ENCODE assay signal across 9 cellular contexts in the genomic region with DNA sequence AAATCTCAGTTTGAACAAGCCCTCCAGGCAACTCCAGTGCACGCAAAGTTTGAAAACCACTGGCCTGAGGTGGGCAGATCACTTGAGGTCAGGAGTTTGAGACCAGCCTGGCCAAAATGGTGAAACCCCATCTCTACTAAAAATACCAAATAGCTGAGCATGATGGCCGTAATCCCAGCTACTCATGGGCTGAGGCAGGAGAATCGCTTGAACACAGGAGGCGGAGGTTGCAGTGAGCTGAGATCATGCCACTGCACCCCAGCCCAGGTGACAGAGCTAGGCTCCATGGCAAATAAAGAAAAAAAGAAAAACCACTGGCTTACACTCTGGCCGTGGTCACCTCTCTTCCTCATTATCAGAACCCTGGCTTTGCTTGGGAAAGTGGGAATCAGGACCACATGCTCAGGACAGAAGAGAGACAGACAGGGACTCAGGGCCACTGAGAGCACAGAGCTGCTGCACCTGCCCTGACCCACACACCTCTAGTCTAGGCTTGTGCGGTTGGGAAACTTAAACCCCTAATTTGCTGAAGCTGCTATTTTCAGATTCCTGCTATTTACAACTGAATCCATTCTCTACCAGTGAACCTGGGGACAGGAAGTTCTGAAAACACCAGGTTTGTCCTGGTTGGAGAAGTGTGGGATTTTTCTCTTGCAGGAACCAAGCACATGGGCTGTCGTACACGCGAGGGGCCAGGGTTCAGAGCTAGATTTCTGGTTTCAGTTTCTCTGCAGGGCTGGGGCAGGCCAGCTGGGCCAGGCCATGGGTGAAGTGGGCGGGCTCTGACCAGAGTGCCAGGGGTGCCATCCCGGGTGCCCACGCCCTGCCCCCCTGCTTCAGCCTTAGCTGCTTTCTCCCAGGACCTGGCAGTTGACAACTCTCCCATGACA. TPM values are rescaled to one million over a fixed set of nuclear protein-coding genes. Genes with fewer than 3 reads are reported as not detected.
A peak's percentile ranks its signal among the peaks of the same experiment; 100 is the strongest.
DNase-seq lines count a peak whose midpoint lies in the region; ATAC-seq and TF ChIP-seq lines count a peak whose summit lies in the region.
"Had no signal": no experiment of that assay in that cellular context is flagged by ENCODE, and none has a peak within 500 bp of the region (broad histone marks: within the 10 kb centered on the region; RNA-seq: fewer than 3 reads in every experiment).

No MANE protein-coding gene starts in this region.

- H3K9ac ChIP-seq in OCI-LY3 (ENCODE audit: low read length), result peak overlapping the region; percentile 92

- peak overlapping the region; percentile 61; the same call in 1 of the 2 replicates for H2AFZ ChIP-seq in OCI-LY3 (ENCODE audit: low read depth, low read length)

- H3K36me3 Mint-ChIP-seq in natural killer cell treated with Interleukin-12 subunit alpha and Interleukin-12 subunit beta and Interleukin-15 and Interleukin-18, amount 100 ng/mL, for 72 hours, result no peaks in the 10 kb centered on the region

- peak overlapping the region; percentile 92 for H3K27ac ChIP-seq in OCI-LY3 (ENCODE audit: low read length)

- peak; percentile 33 for ATAC-seq in GM18861 (IDR thresholded peaks at IDR 0.05; ENCODE audit: unreplicated experiment)
- ATAC-seq in HG02623 (IDR thresholded peaks at IDR 0.05; ENCODE audit: unreplicated experiment), result peak; percentile 52
- peak; percentile 66 to 78 for ATAC-seq in natural killer cell treated with Interleukin-12 subunit alpha and Interleukin-12 subunit beta and Interleukin-15 and Interleukin-18, amount 100 ng/mL, for 72 hours

- H3K36me3 ChIP-seq in OCI-LY3 (replicated peaks; ENCODE audit: low read depth, low read length) (peaks cover 19% of the 10 kb centered on the region), MG63 (no peaks in the 10 kb centered on the region)

- H3K27me3 ChIP-seq in OCI-LY3 (ENCODE audit: low read depth, low read length) (no peaks in the 10 kb centered on the region), MG63 (no peaks in the 10 kb centered on the region)

- no peak overlapping the region for H3K4me3 Mint-ChIP-seq in natural killer cell treated with Interleukin-12 subunit alpha and Interleukin-12 subunit beta and Interleukin-15 and Interleukin-18, amount 100 ng/mL, for 72 hours
- H3K4me3 Mint-ChIP-seq: activated T-cell treated with anti-CD3 and anti-CD28 coated beads, Interleukin-2, amount 50 U/mL, for 24 hours had no signal

- no peak for DNase-seq in natural killer cell treated with Interleukin-12 subunit alpha and Interleukin-12 subunit beta and Interleukin-15 and Interleukin-18, amount 100 ng/mL, for 72 hours (ENCODE audit: low spot score)
- DNase-seq in MG63 (no peak), NCI-H510A (lab: John Stamatoyannopoulos, UW) (no peak), mucosa of gallbladder (ENCODE audit: low spot score) (no peak)
- DNase-seq in activated CD4-positive, alpha-beta T cell treated with anti-CD3 and anti-CD28 coated beads for 48 hours, result no peak
- DNase-seq: activated T-cell treated with anti-CD3 and anti-CD28 coated beads, Interleukin-2, amount 50 U/mL, for 24 hours had no signal

- H3K9me3 ChIP-seq in OCI-LY3 (ENCODE audit: insufficient read depth, low read length) (peaks cover 12% of the 10 kb centered on the region; the same call in 1 of the 2 replicates), MG63 (no peaks in the 10 kb centered on the region)

- TF ChIP-seq CTCF in OCI-LY3 (IDR thresholded peaks at IDR 0.05; ENCODE audit: low read depth, low read length), result no peak

- H3K27ac Mint-ChIP-seq in natural killer cell treated with Interleukin-12 subunit alpha and Interleukin-12 subunit beta and Interleukin-15 and Interleukin-18, amount 100 ng/mL, for 72 hours, result no peak overlapping the region
- H3K27ac Mint-ChIP-seq: activated T-cell treated with anti-CD3 and anti-CD28 coated beads, Interleukin-2, amount 50 U/mL, for 24 hours had no signal

- no peaks in the 10 kb centered on the region for H3K9me3 Mint-ChIP-seq in natural killer cell treated with Interleukin-12 subunit alpha and Interleukin-12 subunit beta and Interleukin-15 and Interleukin-18, amount 100 ng/mL, for 72 hours

- peak overlapping the region; percentile 85 for H3K4me3 ChIP-seq in OCI-LY3 (ENCODE audit: low read length)
- no peak overlapping the region for H3K4me3 ChIP-seq in MG63

- peaks cover 46% of the 10 kb centered on the region for H3K79me2 ChIP-seq in OCI-LY3 (ENCODE audit: low read length)

- peaks cover 26 to 28% of the 10 kb centered on the region in 2 donors for H3K4me1 Mint-ChIP-seq in natural killer cell treated with Interleukin-12 subunit alpha and Interleukin-12 subunit beta and Interleukin-15 and Interleukin-18, amount 100 ng/mL, for 72 hours (ENCODE audit: low read depth in 2 of 2)

- peak overlapping the region; percentile 99 for H3K4me2 ChIP-seq in OCI-LY3 (ENCODE audit: low read length)

- no peaks in the 10 kb centered on the region for H4K20me1 ChIP-seq in OCI-LY3 (ENCODE audit: insufficient read depth, low read length)

- H3K27me3 Mint-ChIP-seq in natural killer cell treated with Interleukin-12 subunit alpha and Interleukin-12 subunit beta and Interleukin-15 and Interleukin-18, amount 100 ng/mL, for 72 hours, result no peaks in the 10 kb centered on the region
- H3K27me3 Mint-ChIP-seq: activated T-cell treated with anti-CD3 and anti-CD28 coated beads, Interleukin-2, amount 50 U/mL, for 24 hours had no signal

- H3K4me1 ChIP-seq in OCI-LY3 (ENCODE audit: low read length), result peaks cover 81% of the 10 kb centered on the region

RNA-seq across cellular contexts. Expression of a gene that starts 51.6 kb away (rescaled TPM):
- total RNA-seq in natural killer cell treated with Interleukin-12 subunit alpha and Interleukin-12 subunit beta and Interleukin-15 and Interleukin-18, amount 100 ng/mL, for 72 hours, result 10 to 100 TPM; 34.5 to 34.7 TPM
- total RNA-seq in MG63 (2014; rRNA removed; shearing (Covaris generic); ENCODE audit: low replicate concordance), result 18.6 and 21.1 TPM in 2 replicates
- 14.3 TPM for total RNA-seq in mucosa of gallbladder
